Comparison of ENCODE assay signal across 19 cellular contexts in the genomic region with DNA sequence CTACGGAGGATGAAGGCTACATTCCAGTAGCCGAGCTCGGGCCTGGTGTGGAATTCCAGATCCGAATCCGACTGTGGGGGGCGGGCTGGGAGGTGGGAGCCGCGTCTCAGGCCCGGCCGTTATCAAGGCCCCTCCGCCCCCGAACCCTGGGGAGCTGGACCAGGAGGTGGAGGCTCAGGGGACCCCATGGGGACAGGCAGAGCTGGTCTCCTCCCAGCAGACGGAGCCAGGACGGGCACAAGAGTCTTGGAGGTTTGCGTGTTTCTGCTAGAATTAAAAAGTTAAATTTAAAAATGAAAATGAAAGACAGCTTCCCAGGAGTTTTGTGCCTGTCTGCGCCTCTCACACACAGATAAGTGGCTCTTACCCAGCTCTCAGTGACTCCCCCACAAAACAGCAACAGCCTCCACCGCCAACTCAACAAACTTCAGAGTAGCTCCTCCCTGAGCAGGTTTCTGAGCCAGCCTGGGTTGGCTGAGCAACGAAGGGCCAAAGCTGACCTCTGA. TPM values are rescaled to one million over a fixed set of nuclear protein-coding genes. Genes with fewer than 3 reads are reported as not detected.
A peak's percentile ranks its signal among the peaks of the same experiment; 100 is the strongest.
DNase-seq lines count a peak whose midpoint lies in the region; ATAC-seq and TF ChIP-seq lines count a peak whose summit lies in the region.
"Had no signal": no experiment of that assay in that cellular context is flagged by ENCODE, and none has a peak within 500 bp of the region (broad histone marks: within the 10 kb centered on the region; RNA-seq: fewer than 3 reads in every experiment).

No MANE protein-coding gene starts in this region.

- no peak for DNase-seq in GM06990 (ENCODE audit: extremely low read depth, insufficient read length)
- peak; percentile 50 for DNase-seq in NCI-H226
- DNase-seq in fibroblast of pulmonary artery (ENCODE audit: low read depth), result peak; percentile 69
- peak; percentile 78 to 81 (median 81) for DNase-seq in ovary
- no peak for DNase-seq in cardiac septum (ENCODE audit: low spot score)
- no peak for DNase-seq in AG08395 (ENCODE audit: low spot score)
- DNase-seq: activated CD4-positive, alpha-beta T cell treated with anti-CD3 and anti-CD28 coated beads, Interleukin-2, amount 50 U/mL, for 1 hour; activated effector memory CD4-positive, alpha-beta T cell treated with anti-CD3 and anti-CD28 coated beads, Interleukin-2, amount 50 U/mL, for 16 hours; AML-193; esophagus squamous epithelium; NCI-H2107; small intestine; stimulated activated naive CD4-positive, alpha-beta T cell treated with Interleukin-2 at 50 U/mL for 16 hours had no signal

- TF ChIP-seq POLR2A in ovary (IDR thresholded peaks at IDR 0.05), result no peak

- TF ChIP-seq CTCF in GM06990 (IDR thresholded peaks at IDR 0.05; ENCODE audit: insufficient read depth, low read length, poor library complexity, severe bottlenecking) (no peak), fibroblast of pulmonary artery (IDR thresholded peaks at IDR 0.05; ENCODE audit: low read length, missing control alignments) (no peak), ovary (IDR thresholded peaks at IDR 0.05) (no peak)

- peak overlapping the region; percentile 71 to 90 for H3K27ac ChIP-seq in ovary
- H3K27ac ChIP-seq: esophagus squamous epithelium, RWPE1 had no signal

- intact Hi-C loops in ovary (cut with DNase I), result no loop called here
- intact Hi-C loops in cardiac septum (cut with DNase I), result no loop called here

- peaks cover 11% of the 10 kb centered on the region for H3K4me1 ChIP-seq in ovary (ENCODE audit: insufficient read depth)

- 3 to 6% (median 5%) methylated on average over 18 of the region's 18 CpGs for WGBS in ovary, 3 donors

- no peak for ATAC-seq in HG02588 (IDR thresholded peaks at IDR 0.05; ENCODE audit: unreplicated experiment)
- no peak for ATAC-seq in GM18870 (IDR thresholded peaks at IDR 0.05; ENCODE audit: unreplicated experiment)

- TF ChIP-seq EP300 in ovary (IDR thresholded peaks at IDR 0.05), result no peak

- H3K4me3 ChIP-seq in GM06990 (replicated peaks; ENCODE audit: low read depth, low read length), result peak overlapping the region; percentile 54
- peak overlapping the region; percentile 28 for H3K4me3 ChIP-seq in fibroblast of pulmonary artery (replicated peaks; ENCODE audit: low read depth, low read length)
- peak overlapping the region; percentile 39 for H3K4me3 ChIP-seq in ovary
- H3K4me3 ChIP-seq: esophagus squamous epithelium had no signal

- H3K36me3 ChIP-seq in GM06990 (ENCODE audit: control insufficient read depth, insufficient read depth, low read length) (no peaks in the 10 kb centered on the region), ovary (no peaks in the 10 kb centered on the region)
- H3K36me3 ChIP-seq: esophagus squamous epithelium had no signal

- no peaks in the 10 kb centered on the region for H3K9me3 ChIP-seq in ovary
- H3K9me3 ChIP-seq: esophagus squamous epithelium had no signal

- H3K27me3 ChIP-seq in GM06990 (replicated peaks; ENCODE audit: control insufficient read depth, insufficient read depth, low read length) (peaks cover 3% of the 10 kb centered on the region; the same call in 1 of the 2 replicates), ovary (no peaks in the 10 kb centered on the region)

RNA-seq across cellular contexts. Expression of gene UTF1, which starts 5.1 kb away (rescaled TPM):
- 1 to 10 TPM in 5 of 7 donors, under 1 TPM in 1, not detected in 1; 0.35 to 9.3 (median 2.9) TPM for total RNA-seq in ovary
- polyA plus RNA-seq in ovary, result under 1 TPM in 1 of 2 donors, not detected in 1; 0.06 TPM
- not detected for total RNA-seq in cardiac septum
- total RNA-seq: dermis microvascular lymphatic vessel endothelial cell; esophagus squamous epithelium; M059J; T-helper 1 cell treated with Interleukin-12 subunit alpha and Interleukin-12 subunit beta and Interleukin-4 antibody, amounts not matched to agents 30 ng/mL and 1 ng/mL, for 36 hours had no signal
- polyA plus RNA-seq: small intestine had no signal

RNA-seq across cellular contexts. Expression of gene VENTX, which starts 12.7 kb away (rescaled TPM):
- total RNA-seq in ovary, result 1 to 10 TPM in 4 of 7 donors, under 1 TPM in 3; 0.23 to 2.2 (median 1.1) TPM
- polyA plus RNA-seq in ovary, result under 1 TPM; 0.36 to 0.47 TPM
- 0.40 TPM for total RNA-seq in cardiac septum
- total RNA-seq: dermis microvascular lymphatic vessel endothelial cell; M059J; T-helper 1 cell treated with Interleukin-12 subunit alpha and Interleukin-12 subunit beta and Interleukin-4 antibody, amounts not matched to agents 30 ng/mL and 1 ng/mL, for 36 hours had no signal

RNA-seq across cellular contexts. Expression of gene ADAM8, which starts 51.8 kb away (rescaled TPM):
- 1 to 10 TPM; 1.9 to 5.9 (median 4.4) TPM for total RNA-seq in ovary
- 1 to 10 TPM in 1 of 2 donors, under 1 TPM in 1; 0.48 to 1.7 TPM for polyA plus RNA-seq in ovary
- 4.3 TPM for total RNA-seq in cardiac septum

Comparison
In these comparisons a context has a peak if more than half of its experiments do, and no peak if none do; other contexts are left out.
1. DNase-seq: peak in NCI-H226 (single experiment), fibroblast of pulmonary artery (single experiment) and ovary (5 of 5); none in GM06990 (single experiment), cardiac septum (single experiment) and AG08395 (single experiment).
2. Peak in every context shown above with its lines, with median percentiles within 50 percentile points of each other: H3K4me3 ChIP-seq.